In genomic region chr1:86365890-86366289, GRCh38 we compare ENCODE assay signal across 1 cellular context.
TF ChIP-seq lines count a peak whose summit lies in the region.

No MANE protein-coding gene starts in this region.

TF ChIP-seq in GM12878, 131 proteins besides CTCF, POLR2A, EP300 and RAD21 (continued from another document):
- TF ChIP-seq ELK1 (IDR thresholded peaks at IDR 0.05; ENCODE audit: low read depth, low read length) = no peak
